ENCODE assay signal across 18 cellular contexts in genomic region chr10:13589316-13589715, GRCh38. TPM values are rescaled to one million over a fixed set of nuclear protein-coding genes. Genes with fewer than 3 reads are reported as not detected.
DNase-seq lines count a peak whose midpoint lies in the region; ATAC-seq and TF ChIP-seq lines count a peak whose summit lies in the region.
"Had no signal": no experiment of that assay in that cellular context is flagged by ENCODE, and none has a peak within 500 bp of the region (broad histone marks: within the 10 kb centered on the region; RNA-seq: fewer than 3 reads in every experiment).

No MANE protein-coding gene starts in this region.

- no peaks in the 10 kb centered on the region for H3K9me3 ChIP-seq in AG04450 (ENCODE audit: control insufficient read depth, insufficient read depth, low read length)
- no peaks in the 10 kb centered on the region for H3K9me3 ChIP-seq in GM23248 (ENCODE audit: low read depth)
- H3K9me3 ChIP-seq in T-helper 17 cell (ENCODE audit: control insufficient read depth, low read length, poor library complexity, severe bottlenecking), result no peaks in the 10 kb centered on the region
- H3K9me3 ChIP-seq in suprapubic skin, result no peaks in the 10 kb centered on the region
- no peaks in the 10 kb centered on the region for H3K9me3 ChIP-seq in transverse colon
- H3K9me3 ChIP-seq: esophagus squamous epithelium had no signal

- peak overlapping the region; percentile 60 for H3K4me3 Mint-ChIP-seq in T-helper 17 cell

- intact Hi-C loops in transverse colon (cut with DNase I; ENCODE audit: low total_unique reads), result no loop called here

- 0 out of 2 replicates have a peak, but pooled peaks cover 4% of the 10 kb centered on the region for H4K20me1 ChIP-seq in GM23248 (ENCODE audit: insufficient read depth)

- POLR2A ChIA-PET in AG04450 (lab: Yijun Ruan, JAX), result no interaction called here

- no peak for DNase-seq in AG04450 (ENCODE audit: low read depth, low spot score)
- DNase-seq in GM23248, result peak; percentile 15
- no peak for DNase-seq in T-helper 17 cell
- DNase-seq in foreskin keratinocyte, result peak in 1 of 2 donors; percentile 2
- DNase-seq in COLO668 (lab: John Stamatoyannopoulos, UW; ENCODE audit: unreplicated experiment), result no peak
- no peak for DNase-seq in suprapubic skin (ENCODE audit: low spot score in 2 of 2)
- no peak for DNase-seq in transverse colon
- DNase-seq: activated CD4-positive, alpha-beta T cell treated with anti-CD3 and anti-CD28 coated beads, Interleukin-2, amount 50 U/mL, for 4 hours; activated T-cell treated with anti-CD3 and anti-CD28 coated beads, Interleukin-2, amount 50 U/mL, for 4 hours; amniotic stem cell; esophagus squamous epithelium; left cardiac atrium; NCI-H1436 treated with DMSO at 0.1 percent for 48 hours; stimulated activated naive CD8-positive, alpha-beta T cell treated with anti-CD3 and anti-CD28 coated beads, Interleukin-15, Interleukin-2, amounts not matched to agents 100 U/mL and 50 U/mL, for 24 hours had no signal

- TF ChIP-seq CTCF in AG04450 (IDR thresholded peaks at IDR 0.05; ENCODE audit: low read depth, low read length) (0 out of 2 replicates have a peak, but pooled peaks have one; percentile 12), foreskin keratinocyte (conservative IDR thresholded peaks at IDR 0.05) (peak; percentile 41), suprapubic skin (IDR thresholded peaks at IDR 0.05) (no peak), transverse colon (IDR thresholded peaks at IDR 0.05) (no peak)

- no peak overlapping the region for H3K27ac Mint-ChIP-seq in T-helper 17 cell

- no peaks in the 10 kb centered on the region for H3K36me3 ChIP-seq in GM23248 (ENCODE audit: low read depth)
- peaks cover 10% of the 10 kb centered on the region for H3K36me3 ChIP-seq in suprapubic skin
- peaks cover 0 to 18% (median 2%) of the 10 kb centered on the region in 4 donors for H3K36me3 ChIP-seq in transverse colon

- H3K27ac ChIP-seq in AG04450 (ENCODE audit: low read depth, low read length), result no peak overlapping the region
- H3K27ac ChIP-seq in GM23248, result no peak overlapping the region
- H3K27ac ChIP-seq in foreskin keratinocyte, result no peak overlapping the region
- no peak overlapping the region for H3K27ac ChIP-seq in suprapubic skin
- no peak overlapping the region for H3K27ac ChIP-seq in transverse colon
- H3K27ac ChIP-seq: coronary artery, esophagus squamous epithelium, KMS-11, parathyroid adenoma had no signal

- no peak overlapping the region for H3K4me3 ChIP-seq in AG04450 (ENCODE audit: low read depth, low read length)
- no peak overlapping the region for H3K4me3 ChIP-seq in GM23248
- no peak overlapping the region for H3K4me3 ChIP-seq in suprapubic skin
- H3K4me3 ChIP-seq in transverse colon, result no peak overlapping the region
- H3K4me3 ChIP-seq: coronary artery, esophagus squamous epithelium had no signal

- in situ Hi-C loops in GM23248 (cut with MboI), result no loop called here
- in situ Hi-C loops in transverse colon (cut with MboI; ENCODE audit: low pct_ligation_motif_present in 1 of 4, low pct_unique_long_range_greater_than_20kb in 1 of 4, low sequenced_read_pairs in 3 of 4), result no loop called here

- no peak overlapping the region for H2AFZ ChIP-seq in GM23248
- H2AFZ ChIP-seq: parathyroid adenoma had no signal

- H3K27me3 ChIP-seq in AG04450 (ENCODE audit: control insufficient read depth, insufficient read depth, low read length) (no peaks in the 10 kb centered on the region), GM23248 (replicated peaks; ENCODE audit: insufficient read depth) (0 out of 2 replicates have a peak, but pooled peaks cover 3% of the 10 kb centered on the region), foreskin keratinocyte (no peaks in the 10 kb centered on the region), suprapubic skin (peaks cover 13% of the 10 kb centered on the region), transverse colon (peaks cover 15% of the 10 kb centered on the region)

- CTCF ChIA-PET in AG04450 (lab: Charles Lee), result interaction anchor here (1.2 kb wide), 1 partner anchor 217 kb away, joined by 4 read pairs; no protein-coding TSS in a partner anchor

- no peak for TF ChIP-seq EP300 in suprapubic skin (IDR thresholded peaks at IDR 0.05)
- TF ChIP-seq EP300 in transverse colon (IDR thresholded peaks at IDR 0.05; ENCODE audit: low read depth), result no peak

- H3K79me2 ChIP-seq in GM23248 (ENCODE audit: insufficient read depth), result peaks cover 74% of the 10 kb centered on the region

- H3K9me2 ChIP-seq in GM23248 (ENCODE audit: insufficient read depth), result no peaks in the 10 kb centered on the region

- peaks cover 5% of the 10 kb centered on the region; the same call in 1 of the 2 replicates for H3F3A ChIP-seq in GM23248 (ENCODE audit: insufficient read depth)

- peaks cover 14% of the 10 kb centered on the region for H3K4me1 ChIP-seq in GM23248 (ENCODE audit: insufficient read depth)
- no peaks in the 10 kb centered on the region for H3K4me1 ChIP-seq in foreskin keratinocyte
- H3K4me1 ChIP-seq in suprapubic skin, result peaks cover 21% of the 10 kb centered on the region
- peaks cover 3 to 20% (median 10%) of the 10 kb centered on the region in 4 donors for H3K4me1 ChIP-seq in transverse colon

- H3K9ac ChIP-seq in GM23248, result no peak overlapping the region
- H3K9ac ChIP-seq: KMS-11, parathyroid adenoma had no signal

- peaks cover 8% of the 10 kb centered on the region for H3K27me3 Mint-ChIP-seq in T-helper 17 cell

- H3K4me1 Mint-ChIP-seq in T-helper 17 cell, result peaks cover 38% of the 10 kb centered on the region

- no peak for ATAC-seq in T-helper 17 cell
- no peak for ATAC-seq in foreskin keratinocyte
- no peak for ATAC-seq in HG03280 (IDR thresholded peaks at IDR 0.05; ENCODE audit: unreplicated experiment)
- ATAC-seq: activated T-cell treated with anti-CD3 and anti-CD28 coated beads, Interleukin-2, amount 50 U/mL, for 4 hours; left cardiac atrium; stimulated activated naive CD8-positive, alpha-beta T cell treated with anti-CD3 and anti-CD28 coated beads, Interleukin-15, Interleukin-2, amounts not matched to agents 100 U/mL and 50 U/mL, for 24 hours had no signal

- peaks cover 17% of the 10 kb centered on the region for H3K36me3 Mint-ChIP-seq in T-helper 17 cell (ENCODE audit: low read depth)

- TF ChIP-seq POLR2A in suprapubic skin (IDR thresholded peaks at IDR 0.05) (no peak), transverse colon (IDR thresholded peaks at IDR 0.05) (no peak)

- 95% methylated on average over 1 of the region's 1 CpG for WGBS in GM23248 (ENCODE audit: low coverage in 1 of 2, low lambda C conversion rate in 2 of 2, missing lambda C conversion rate in 2 of 2), 2 experiments
- 87% methylated on average over 1 of the region's 1 CpG for WGBS in suprapubic skin
- WGBS in transverse colon (ENCODE audit: low coverage in 1 of 2), 2 donors, result 84 to 90% methylated on average over 1 of the region's 1 CpG

- no peak overlapping the region for H3K4me2 ChIP-seq in GM23248 (ENCODE audit: unreplicated experiment)
- H3K4me2 ChIP-seq: KMS-11 had no signal

RNA-seq across cellular contexts. Expression of gene PRPF18, which starts 2.6 kb away (rescaled TPM):
- 19.3 and 25.4 TPM in 2 replicates for polyA plus RNA-seq in AG04450 (2011; rRNA removed)
- polyA minus RNA-seq in AG04450 (2011; rRNA and poly(A)+ RNA removed), result 11.9 and 17.1 TPM in 2 replicates
- 23.3 and 30.2 TPM in 2 replicates for total RNA-seq in GM23248 (2014; rRNA removed; shearing (Covaris generic))
- 21.8 and 22.1 TPM in 2 replicates for polyA plus RNA-seq in GM23248 (2016; fragmentation: Nextera tagmentation; extraction: Ambion mirVana)
- 10 to 100 TPM; 23.8 to 30.3 TPM for total RNA-seq in T-helper 17 cell
- total RNA-seq in foreskin keratinocyte, result 21.0 and 22.2 TPM in 2 replicates
- 12.5 and 15.2 TPM in 2 replicates for polyA plus RNA-seq in foreskin keratinocyte
- total RNA-seq in suprapubic skin, result 10 to 100 TPM; 21.8 to 44.0 (median 25.7) TPM
- total RNA-seq in transverse colon, result 10 to 100 TPM; 19.8 to 42.4 (median 32.3) TPM

Comparison
In these comparisons a context has a peak if more than half of its experiments do, and no peak if none do; other contexts are left out.
1. CTCF ChIP-seq: peak in AG04450 (single experiment) and foreskin keratinocyte (single experiment); none in suprapubic skin (0 of 2) and transverse colon (0 of 5).